In genomic region chr14:20683896-20684661, GRCh38 we compare ENCODE assay signal across 1 cellular context.
TF ChIP-seq lines count a peak whose summit lies in the region.

RNASE4 (plus strand) TSS chr14:20684560; CDS start chr14:20699372, 14,812 bp downstream.

TF ChIP-seq in HepG2, 621 proteins besides CTCF, POLR2A, EP300 and RAD21 (continued from another document and continues in another):
- TF ChIP-seq ZBTB33 (CRISPR knock-in tag; IDR thresholded peaks at IDR 0.05) = peak; percentile 62
- TF ChIP-seq ZNF280D (CRISPR knock-in tag; IDR thresholded peaks at IDR 0.05) = peak; percentile 77; the same call in 1 of the 2 replicates
- TF ChIP-seq ZNF776 (CRISPR knock-in tag; IDR thresholded peaks at IDR 0.05) = no peak
- TF ChIP-seq NFRKB (IDR thresholded peaks at IDR 0.05) = no peak
- TF ChIP-seq SALL2 (CRISPR knock-in tag; IDR thresholded peaks at IDR 0.05) = no peak; the same call in 1 of the 2 replicates
- TF ChIP-seq FOXC1 (CRISPR knock-in tag; IDR thresholded peaks at IDR 0.05; ENCODE audit: borderline replicate concordance) = no peak
- TF ChIP-seq PRPF4 (IDR thresholded peaks at IDR 0.05; ENCODE audit: low read depth, low read length, poor library complexity, severe bottlenecking) = peak; percentile 90
- TF ChIP-seq DPF2 (CRISPR knock-in tag; IDR thresholded peaks at IDR 0.05; ENCODE audit: borderline replicate concordance, low read depth) = no peak; the same call in 1 of the 2 replicates
- TF ChIP-seq ARID5B (CRISPR knock-in tag; IDR thresholded peaks at IDR 0.05) = peak; percentile 62
- TF ChIP-seq ZBTB20 (CRISPR knock-in tag; IDR thresholded peaks at IDR 0.05; ENCODE audit: borderline replicate concordance, low read depth) = peak; percentile 15; the same call in 1 of the 2 replicates
- no peak; the same call in 1 of the 2 replicates for TF ChIP-seq ZNF704 (CRISPR knock-in tag; IDR thresholded peaks at IDR 0.05; ENCODE audit: borderline replicate concordance)
- no peak; the same call in 1 of the 2 replicates for TF ChIP-seq ADNP (CRISPR knock-in tag; IDR thresholded peaks at IDR 0.05)
- TF ChIP-seq U2AF1 (optimal IDR thresholded peaks at IDR 0.05; ENCODE audit: low read depth, low read length) = no peak
- TF ChIP-seq MATR3 (CRISPR knock-in tag; IDR thresholded peaks at IDR 0.05) = no peak
- no peak for TF ChIP-seq ZNF75D (CRISPR knock-in tag; IDR thresholded peaks at IDR 0.05; ENCODE audit: borderline replicate concordance)
- peak; percentile 62 for TF ChIP-seq ZKSCAN8 (CRISPR knock-in tag; IDR thresholded peaks at IDR 0.05; ENCODE audit: borderline replicate concordance)
- TF ChIP-seq IRF2 (CRISPR knock-in tag; IDR thresholded peaks at IDR 0.05) = peak; percentile 66
- no peak; the same call in 1 of the 2 replicates for TF ChIP-seq REL (CRISPR knock-in tag; conservative IDR thresholded peaks at IDR 0.05)
- TF ChIP-seq CENPT (CRISPR knock-in tag; IDR thresholded peaks at IDR 0.05; ENCODE audit: low read depth) = no peak
- TF ChIP-seq IRF1 (CRISPR knock-in tag; IDR thresholded peaks at IDR 0.05; ENCODE audit: low read depth) = no peak
- TF ChIP-seq MXI1 (IDR thresholded peaks at IDR 0.05; ENCODE audit: borderline replicate concordance, low read depth, low read length) = peak; percentile 79; the same call in 1 of the 3 replicates
- TF ChIP-seq ZBTB7B (CRISPR knock-in tag; IDR thresholded peaks at IDR 0.05) = peak; percentile 79
- peak; percentile 73; the same call in 1 of the 2 replicates for TF ChIP-seq AHR (CRISPR knock-in tag; IDR thresholded peaks at IDR 0.05)
- TF ChIP-seq ASH2L (IDR thresholded peaks at IDR 0.05; ENCODE audit: insufficient read length, low read depth, low read length) = peak; percentile 83
- peak; percentile 2; the same call in 1 of the 2 replicates for TF ChIP-seq ZNF160 (CRISPR knock-in tag; IDR thresholded peaks at IDR 0.05)
- TF ChIP-seq POLR2AphosphoS2 (IDR thresholded peaks at IDR 0.05; ENCODE audit: low read depth, low read length) = no peak
- TF ChIP-seq ZNF773 (CRISPR knock-in tag; IDR thresholded peaks at IDR 0.05; ENCODE audit: borderline replicate concordance) = peak; percentile 61; the same call in 1 of the 2 replicates
- no peak for TF ChIP-seq FUBP1 (CRISPR knock-in tag; IDR thresholded peaks at IDR 0.05; ENCODE audit: borderline replicate concordance)
- no peak for TF ChIP-seq RNF219 (CRISPR knock-in tag; IDR thresholded peaks at IDR 0.05)
- peak; percentile 20 to 33; a peak in 1 of 4 replicates for TF ChIP-seq NR2F1 (CRISPR knock-in tag; IDR thresholded peaks at IDR 0.05)
- TF ChIP-seq ZFP36 (IDR thresholded peaks at IDR 0.05; ENCODE audit: borderline replicate concordance, low read depth, low read length, partially characterized antibody) = no peak
- TF ChIP-seq GPN1 (CRISPR knock-in tag; IDR thresholded peaks at IDR 0.05; ENCODE audit: borderline replicate concordance) = no peak
- no peak; the same call in 1 of the 2 replicates for TF ChIP-seq ZMYM3 (CRISPR knock-in tag; IDR thresholded peaks at IDR 0.05)
- 0 out of 2 replicates have a peak, but pooled peaks have one; percentile 9 for TF ChIP-seq ZBTB1 (CRISPR knock-in tag; IDR thresholded peaks at IDR 0.05; ENCODE audit: borderline replicate concordance)
- TF ChIP-seq AHDC1 (CRISPR knock-in tag; IDR thresholded peaks at IDR 0.05; ENCODE audit: borderline replicate concordance) = no peak
- no peak for TF ChIP-seq NR2C2 (CRISPR knock-in tag; IDR thresholded peaks at IDR 0.05; ENCODE audit: borderline replicate concordance)
- no peak for TF ChIP-seq SIX1 (CRISPR knock-in tag; IDR thresholded peaks at IDR 0.05; ENCODE audit: borderline replicate concordance)
- TF ChIP-seq KLF15 (CRISPR knock-in tag; IDR thresholded peaks at IDR 0.05; ENCODE audit: borderline replicate concordance) = no peak; the same call in 1 of the 2 replicates
- no peak for TF ChIP-seq SP1 (IDR thresholded peaks at IDR 0.05)
- TF ChIP-seq SP1 (CRISPR knock-in tag; IDR thresholded peaks at IDR 0.05) = peak; percentile 47; the same call in 1 of the 2 replicates
